9 cellular contexts compared by ENCODE assay signal in the genomic region with DNA sequence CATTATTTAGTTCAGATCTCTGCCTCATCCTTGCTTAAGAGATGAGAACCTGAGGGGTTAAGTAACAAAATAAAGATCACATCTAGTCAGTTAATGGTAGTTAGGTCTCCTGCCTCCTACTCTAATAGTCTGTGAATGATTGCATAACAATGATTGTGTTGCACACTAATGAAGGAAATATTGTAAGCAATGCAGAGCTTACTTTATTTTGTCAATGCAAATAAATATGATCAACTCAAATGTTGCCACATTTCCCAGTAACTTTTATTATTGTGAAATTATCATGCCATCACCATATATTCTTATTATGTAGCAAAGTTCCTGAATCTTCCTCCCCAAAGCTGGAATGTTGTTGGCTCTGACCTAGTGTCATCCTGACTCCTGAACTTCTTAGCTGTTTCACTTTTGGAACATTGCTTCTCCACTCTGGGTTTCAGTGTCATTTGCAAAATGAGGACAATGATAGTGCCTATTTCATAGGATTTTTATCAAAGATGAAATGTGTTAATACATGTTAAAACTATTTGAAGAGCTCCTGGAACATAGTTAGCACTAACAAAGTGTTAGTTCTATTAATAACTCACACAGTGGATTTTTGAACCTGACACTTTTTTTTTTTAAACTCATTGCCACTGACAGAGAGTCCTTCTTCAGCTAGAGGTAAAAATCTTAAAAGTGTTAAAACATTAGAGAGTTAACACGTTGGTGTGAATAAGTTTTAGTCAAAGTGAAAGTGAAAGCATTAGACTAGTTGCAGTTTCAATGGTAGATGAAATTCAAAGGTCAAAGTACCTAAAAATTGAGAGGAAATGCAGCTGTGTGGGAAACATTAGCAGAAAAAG. TPM values are rescaled to one million over a fixed set of nuclear protein-coding genes. Genes with fewer than 3 reads are reported as not detected.
DNase-seq lines count a peak whose midpoint lies in the region; ATAC-seq and TF ChIP-seq lines count a peak whose summit lies in the region.
"Had no signal": no experiment of that assay in that cellular context is flagged by ENCODE, and none has a peak within 500 bp of the region (broad histone marks: within the 10 kb centered on the region; RNA-seq: fewer than 3 reads in every experiment).

No MANE protein-coding gene starts in this region.

- peak overlapping the region; percentile 19 for H3K27ac ChIP-seq in CD4-positive, alpha-beta memory T cell (ENCODE audit: low read depth, low read length)

- peak in 4 of 5 donors; percentile 22 to 40 (median 32) for DNase-seq in CD4-positive, alpha-beta memory T cell
- no peak for DNase-seq in activated naive CD8-positive, alpha-beta T cell treated with anti-CD3 and anti-CD28 coated beads for 36 hours
- no peak for DNase-seq in SHP77 treated with DMSO at 0.1 percent for 48 hours (lab: John Stamatoyannopoulos, UW)
- no peak for DNase-seq in endothelial cell (ENCODE audit: low spot score)
- no peak for DNase-seq in mucosa of gallbladder (ENCODE audit: low spot score)
- DNase-seq in activated CD4-positive, alpha-beta T cell treated with anti-CD3 and anti-CD28 coated beads, Interleukin-2, amount 50 U/mL, for 4 hours = no peak

- no peaks in the 10 kb centered on the region for H3K27me3 ChIP-seq in CD4-positive, alpha-beta memory T cell (ENCODE audit: insufficient read depth, low read length)

- POLR2A ChIA-PET in CD4-positive, alpha-beta memory T cell (lab: Charles Lee; ENCODE audit: partially characterized antibody) = interaction anchor here (0.8 kb wide), 1 partner anchor 453 kb away, joined by 4 read pairs; the partner anchor contains the start of gene COMMD8

- peak overlapping the region; percentile 2 to 83 (median 72) for H3K4me3 Mint-ChIP-seq in CD4-positive, alpha-beta memory T cell
- H3K4me3 Mint-ChIP-seq in activated naive CD8-positive, alpha-beta T cell treated with anti-CD3 and anti-CD28 coated beads for 36 hours = no peak overlapping the region
- no peak overlapping the region for H3K4me3 Mint-ChIP-seq in endothelial cell (ENCODE audit: unreplicated experiment)

- no peaks in the 10 kb centered on the region for H3K27me3 Mint-ChIP-seq in CD4-positive, alpha-beta memory T cell
- H3K27me3 Mint-ChIP-seq in activated naive CD8-positive, alpha-beta T cell treated with anti-CD3 and anti-CD28 coated beads for 36 hours = no peaks in the 10 kb centered on the region
- H3K27me3 Mint-ChIP-seq in endothelial cell (ENCODE audit: unreplicated experiment) = peaks cover 4% of the 10 kb centered on the region

- no peaks in the 10 kb centered on the region for H3K9me3 ChIP-seq in CD4-positive, alpha-beta memory T cell (ENCODE audit: control insufficient read depth in 1 of 2, low read length in 2 of 2)

- ATAC-seq in GM19328 (IDR thresholded peaks at IDR 0.05; ENCODE audit: unreplicated experiment) (peak; percentile 54), HG03097 (IDR thresholded peaks at IDR 0.05; ENCODE audit: low FRiP score, unreplicated experiment) (peak; percentile 94)

- TF ChIP-seq CTCF in endothelial cell (IDR thresholded peaks at IDR 0.05; ENCODE audit: unreplicated experiment) = no peak

- CTCF ChIA-PET in CD4-positive, alpha-beta memory T cell (lab: Charles Lee; ENCODE audit: partially characterized antibody) = interaction anchor here (1.2 kb wide), 1 partner anchor 23 kb away, joined by 3 read pairs; no protein-coding TSS in a partner anchor

- peaks cover 3% of the 10 kb centered on the region in 2 donors for H3K36me3 Mint-ChIP-seq in CD4-positive, alpha-beta memory T cell
- peaks cover 2% of the 10 kb centered on the region for H3K36me3 Mint-ChIP-seq in activated naive CD8-positive, alpha-beta T cell treated with anti-CD3 and anti-CD28 coated beads for 36 hours
- no peaks in the 10 kb centered on the region for H3K36me3 Mint-ChIP-seq in endothelial cell (ENCODE audit: low read depth, unreplicated experiment)

- peak overlapping the region in 1 of 2 donors; percentile 12 for H3K4me3 ChIP-seq in CD4-positive, alpha-beta memory T cell (ENCODE audit: low read length in 2 of 2)

- intact Hi-C loops in CD4-positive, alpha-beta memory T cell (cut with micrococcal nuclease) = no loop called here

- peaks cover 0 to 5% (median 0%) of the 10 kb centered on the region in 8 donors for H3K9me3 Mint-ChIP-seq in CD4-positive, alpha-beta memory T cell
- H3K9me3 Mint-ChIP-seq in activated naive CD8-positive, alpha-beta T cell treated with anti-CD3 and anti-CD28 coated beads for 36 hours = no peaks in the 10 kb centered on the region
- H3K9me3 Mint-ChIP-seq in endothelial cell (ENCODE audit: unreplicated experiment) = no peaks in the 10 kb centered on the region

- peaks cover 14 to 32% (median 22%) of the 10 kb centered on the region in 4 donors for H3K4me1 Mint-ChIP-seq in CD4-positive, alpha-beta memory T cell
- H3K4me1 Mint-ChIP-seq in activated naive CD8-positive, alpha-beta T cell treated with anti-CD3 and anti-CD28 coated beads for 36 hours = peaks cover 14% of the 10 kb centered on the region
- H3K4me1 Mint-ChIP-seq in endothelial cell (ENCODE audit: unreplicated experiment) = peaks cover 2% of the 10 kb centered on the region

- H3K36me3 ChIP-seq in CD4-positive, alpha-beta memory T cell (ENCODE audit: insufficient read depth, low read length) = no peaks in the 10 kb centered on the region

- H3K4me1 ChIP-seq in CD4-positive, alpha-beta memory T cell (ENCODE audit: insufficient read depth, low read length) = peaks cover 18% of the 10 kb centered on the region

- H3K27ac Mint-ChIP-seq in CD4-positive, alpha-beta memory T cell = peak overlapping the region; percentile 12 to 87 (median 79)
- H3K27ac Mint-ChIP-seq in activated naive CD8-positive, alpha-beta T cell treated with anti-CD3 and anti-CD28 coated beads for 36 hours = peak overlapping the region; percentile 38
- H3K27ac Mint-ChIP-seq in endothelial cell (ENCODE audit: unreplicated experiment) = no peak overlapping the region

RNA-seq across cellular contexts. Expression of gene GABRA4, which starts 17.2 kb away (rescaled TPM):
- total RNA-seq in CD4-positive, alpha-beta memory T cell = not detected
- not detected for polyA plus RNA-seq in CD4-positive, alpha-beta memory T cell
- not detected for total RNA-seq in activated naive CD8-positive, alpha-beta T cell treated with anti-CD3 and anti-CD28 coated beads for 36 hours
- total RNA-seq in endothelial cell (ENCODE audit: unreplicated experiment) = 0.13 TPM
- total RNA-seq in mucosa of gallbladder = 1.2 TPM
- total RNA-seq: T-helper 2 cell treated with Interferon-gamma antibody and Interleukin-4, amounts not matched to agents 100 ng/mL and 5 ng/mL, for 36 hours had no signal

RNA-seq across cellular contexts. Expression of gene GABRB1, which starts 20.8 kb away (rescaled TPM):
- not detected for total RNA-seq in CD4-positive, alpha-beta memory T cell
- polyA plus RNA-seq in CD4-positive, alpha-beta memory T cell = not detected
- not detected for total RNA-seq in activated naive CD8-positive, alpha-beta T cell treated with anti-CD3 and anti-CD28 coated beads for 36 hours
- total RNA-seq in endothelial cell (ENCODE audit: unreplicated experiment) = not detected
- total RNA-seq in mucosa of gallbladder = 0.55 TPM
- total RNA-seq: T-helper 2 cell treated with Interferon-gamma antibody and Interleukin-4, amounts not matched to agents 100 ng/mL and 5 ng/mL, for 36 hours had no signal

Comparison
In these comparisons a context has a peak if more than half of its experiments do, and no peak if none do; other contexts are left out.
1. DNase-seq: peak in CD4-positive, alpha-beta memory T cell (4 of 5); none in activated naive CD8-positive, alpha-beta T cell treated with anti-CD3 and anti-CD28 coated beads for 36 hours (single experiment), SHP77 treated with DMSO at 0.1 percent for 48 hours (single experiment), endothelial cell (single experiment), mucosa of gallbladder (single experiment) and activated CD4-positive, alpha-beta T cell treated with anti-CD3 and anti-CD28 coated beads, Interleukin-2, amount 50 U/mL, for 4 hours (0 of 2).
2. H3K4me3 Mint-ChIP-seq: peak in CD4-positive, alpha-beta memory T cell (8 of 8); none in activated naive CD8-positive, alpha-beta T cell treated with anti-CD3 and anti-CD28 coated beads for 36 hours (single experiment) and endothelial cell (single experiment).